32 cellular contexts compared by ENCODE assay signal in the genomic region with DNA sequence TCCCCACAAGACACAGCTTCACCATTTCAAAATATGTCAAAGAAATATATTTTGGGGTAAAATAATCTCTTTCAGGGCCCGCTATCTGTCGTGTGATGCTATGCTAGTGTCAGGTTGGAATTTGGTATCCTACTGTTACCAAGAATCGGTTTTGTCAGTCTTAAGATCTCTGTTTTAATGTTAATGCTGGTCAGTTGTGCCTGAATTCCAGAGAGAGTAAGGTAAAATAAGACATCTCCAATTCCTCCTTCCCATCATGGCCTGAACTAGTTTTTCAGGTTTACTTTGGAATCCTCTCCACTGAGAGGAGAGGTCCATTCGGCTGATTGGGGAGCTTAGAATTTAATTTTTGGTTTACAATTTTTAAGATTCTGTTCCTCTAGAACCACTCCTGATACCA. TPM values are rescaled to one million over a fixed set of nuclear protein-coding genes. Genes with fewer than 3 reads are reported as not detected.
"Had no signal": no experiment of that assay in that cellular context is flagged by ENCODE, and none has a peak within 500 bp of the region (broad histone marks: within the 10 kb centered on the region; RNA-seq: fewer than 3 reads in every experiment).

No MANE protein-coding gene starts in this region.

- DNase-seq: activated CD4-positive, alpha-beta T cell treated with anti-CD3 and anti-CD28 coated beads for 36 hours; activated CD4-positive, alpha-beta T cell treated with anti-CD3 and anti-CD28 coated beads, Interleukin-2, amount 10 ng/mL, durations not matched to agents 7 days and 5 days; activated CD4-positive, alpha-beta T cell treated with anti-CD3 and anti-CD28 coated beads, Interleukin-2, amount 50 U/mL, for 48 hours; activated CD8-positive, alpha-beta T cell treated with anti-CD3 and anti-CD28 coated beads, Interleukin-2, amount 10 ng/mL, durations not matched to agents 7 days and 5 days; activated gamma-delta T cell; activated naive CD4-positive, alpha-beta T cell treated with Interleukin-2 at 50 U/mL for 16 hours; activated naive CD8-positive, alpha-beta T cell treated with anti-CD3 and anti-CD28 coated beads, Interleukin-2, amount 10 ng/mL, durations not matched to agents 7 days and 5 days; activated T-cell treated with anti-CD3 and anti-CD28 coated beads, Interleukin-2, amount 50 U/mL, for 24 hours; amygdala; NCI-H1105 treated with DMSO at 0.1 percent for 48 hours; NCI-H1436; NCI-H1694; NCI-H1930; NCI-H2081 treated with DMSO at 0.1 percent for 48 hours; NCI-H226; NCI-H446 treated with DMSO at 0.1 percent for 48 hours; NCI-H524; NCI-H748 treated with DMSO at 0.1 percent for 48 hours; NK-92 treated with Interleukin-12 subunit alpha and Interleukin-12 subunit beta, amount 100 ng/mL, for 24 hours; PC-3; Peyer's patch; RPMI8226; SHP77 treated with DMSO at 0.1 percent for 48 hours; SK-N-SH had no signal

- H3K9me3 ChIP-seq: ascending aorta, breast epithelium, Peyer's patch, SJSA1, SK-N-SH had no signal

- H3K9me3 Mint-ChIP-seq: activated CD4-positive, alpha-beta T cell treated with anti-CD3 and anti-CD28 coated beads, Interleukin-2, amount 10 ng/mL, durations not matched to agents 7 days and 5 days; activated naive CD4-positive, alpha-beta T cell treated with anti-CD3 and anti-CD28 coated beads, Interleukin-2, amount 50 U/mL, for 24 hours; activated naive CD8-positive, alpha-beta T cell treated with anti-CD3 and anti-CD28 coated beads, Interleukin-2, amount 10 ng/mL, durations not matched to agents 7 days and 5 days; activated T-cell treated with anti-CD3 and anti-CD28 coated beads, Interleukin-2, amount 50 U/mL, for 24 hours; activated T-helper 2 cell treated with anti-CD3 and anti-CD28 coated beads, Interferon-gamma antibody, Interleukin-2, Interleukin-4, amounts not matched to agents 10 μg/mL and 5 μg/mL and 100 μg/mL, durations not matched to agents 14 hours and 24 hours and 36 hours; T-helper 1 cell treated with Interleukin-12 subunit alpha and Interleukin-12 subunit beta and Interleukin-4 antibody, amounts not matched to agents 30 μg/mL and 1 μg/mL, for 36 hours; T-helper 2 cell treated with Interferon-gamma antibody and Interleukin-4, amounts not matched to agents 5 μg/mL and 100 μg/mL, for 36 hours had no signal

- H3K36me3 Mint-ChIP-seq: activated naive CD4-positive, alpha-beta T cell treated with anti-CD3 and anti-CD28 coated beads, Interleukin-2, amount 50 U/mL, for 24 hours; activated naive CD8-positive, alpha-beta T cell treated with anti-CD3 and anti-CD28 coated beads, Interleukin-2, amount 10 ng/mL, durations not matched to agents 7 days and 5 days had no signal

- H3K9ac ChIP-seq: SK-N-SH had no signal

- H3K27me3 ChIP-seq: ascending aorta, breast epithelium, Peyer's patch, SJSA1 had no signal

- H3K36me3 ChIP-seq: ascending aorta, breast epithelium, Peyer's patch, SJSA1 had no signal

- H3K4me3 Mint-ChIP-seq: activated CD4-positive, alpha-beta T cell treated with anti-CD3 and anti-CD28 coated beads for 36 hours; activated CD4-positive, alpha-beta T cell treated with anti-CD3 and anti-CD28 coated beads, Interleukin-2, amount 10 ng/mL, durations not matched to agents 7 days and 5 days; activated CD8-positive, alpha-beta T cell treated with anti-CD3 and anti-CD28 coated beads, Interleukin-2, amount 10 ng/mL, durations not matched to agents 7 days and 5 days; activated naive CD4-positive, alpha-beta T cell treated with anti-CD3 and anti-CD28 coated beads, Interleukin-2, amount 50 U/mL, for 24 hours; activated naive CD8-positive, alpha-beta T cell treated with anti-CD3 and anti-CD28 coated beads, Interleukin-2, amount 10 ng/mL, durations not matched to agents 7 days and 5 days; activated T-cell treated with anti-CD3 and anti-CD28 coated beads, Interleukin-2, amount 50 U/mL, for 24 hours; T-helper 1 cell treated with Interleukin-12 subunit alpha and Interleukin-12 subunit beta and Interleukin-4 antibody, amounts not matched to agents 30 μg/mL and 1 μg/mL, for 36 hours; T-helper 2 cell treated with Interferon-gamma antibody and Interleukin-4, amounts not matched to agents 5 μg/mL and 100 μg/mL, for 36 hours had no signal

- H3K27ac Mint-ChIP-seq: activated CD4-positive, alpha-beta T cell treated with anti-CD3 and anti-CD28 coated beads for 36 hours; activated CD4-positive, alpha-beta T cell treated with anti-CD3 and anti-CD28 coated beads, Interleukin-2, amount 10 ng/mL, durations not matched to agents 7 days and 5 days; activated CD8-positive, alpha-beta T cell treated with anti-CD3 and anti-CD28 coated beads, Interleukin-2, amount 10 ng/mL, durations not matched to agents 7 days and 5 days; activated naive CD4-positive, alpha-beta T cell treated with anti-CD3 and anti-CD28 coated beads, Interleukin-2, amount 50 U/mL, for 24 hours; activated naive CD8-positive, alpha-beta T cell treated with anti-CD3 and anti-CD28 coated beads, Interleukin-2, amount 10 ng/mL, durations not matched to agents 7 days and 5 days; activated T-cell treated with anti-CD3 and anti-CD28 coated beads, Interleukin-2, amount 50 U/mL, for 24 hours; activated T-helper 2 cell treated with anti-CD3 and anti-CD28 coated beads, Interferon-gamma antibody, Interleukin-2, Interleukin-4, amounts not matched to agents 10 μg/mL and 5 μg/mL and 100 μg/mL, durations not matched to agents 14 hours and 24 hours and 36 hours; T-helper 1 cell treated with Interleukin-12 subunit alpha and Interleukin-12 subunit beta and Interleukin-4 antibody, amounts not matched to agents 30 μg/mL and 1 μg/mL, for 36 hours; T-helper 2 cell treated with Interferon-gamma antibody and Interleukin-4, amounts not matched to agents 5 μg/mL and 100 μg/mL, for 36 hours had no signal

- H3K27ac ChIP-seq: ascending aorta, breast epithelium, Peyer's patch, SJSA1 had no signal

- H3K4me3 ChIP-seq: ascending aorta, breast epithelium, Peyer's patch, SJSA1 had no signal

- H3K4me1 ChIP-seq: ascending aorta, breast epithelium, Peyer's patch, SJSA1 had no signal

- ATAC-seq: activated CD4-positive, alpha-beta T cell treated with anti-CD3 and anti-CD28 coated beads for 36 hours; activated CD4-positive, CD25-positive, alpha-beta regulatory T cell treated with anti-CD3 and anti-CD28 coated beads, Interleukin-2, amount 50 U/mL, for 24 hours; activated CD8-positive, alpha-beta T cell treated with anti-CD3 and anti-CD28 coated beads, Interleukin-2, amount 10 ng/mL, durations not matched to agents 7 days and 5 days; PC-3 had no signal

- H3K4me1 Mint-ChIP-seq: activated CD4-positive, alpha-beta T cell treated with anti-CD3 and anti-CD28 coated beads for 36 hours; activated CD4-positive, alpha-beta T cell treated with anti-CD3 and anti-CD28 coated beads, Interleukin-2, amount 10 ng/mL, durations not matched to agents 7 days and 5 days; activated naive CD4-positive, alpha-beta T cell treated with anti-CD3 and anti-CD28 coated beads, Interleukin-2, amount 50 U/mL, for 24 hours; activated naive CD8-positive, alpha-beta T cell treated with anti-CD3 and anti-CD28 coated beads, Interleukin-2, amount 10 ng/mL, durations not matched to agents 7 days and 5 days had no signal

RNA-seq across cellular contexts. Expression of a gene that starts 39.2 kb away (rescaled TPM):
- total RNA-seq: activated CD4-positive, alpha-beta T cell treated with anti-CD3 and anti-CD28 coated beads, Interleukin-2, amount 10 ng/mL, durations not matched to agents 7 days and 5 days had no signal
